25 cellular contexts compared by ENCODE assay signal in the genomic region with DNA sequence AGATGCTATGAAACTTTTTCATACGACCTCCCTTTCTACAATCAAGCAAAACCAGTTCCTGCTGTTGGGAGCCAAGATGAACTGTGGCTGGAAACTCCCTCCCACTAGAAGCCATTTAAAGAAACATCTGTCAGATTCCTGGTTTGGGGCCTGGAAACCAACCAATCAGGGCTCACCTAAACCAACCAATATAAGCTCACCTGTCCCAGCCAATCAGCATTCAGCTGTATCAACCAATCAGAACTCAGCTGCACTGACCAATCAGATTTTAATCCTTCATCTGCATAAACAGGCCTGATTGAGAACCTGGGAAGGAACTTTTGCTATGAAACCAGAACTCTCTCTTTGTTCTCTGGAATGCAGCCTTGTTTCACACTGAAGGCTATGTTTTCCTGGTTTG. TPM values are rescaled to one million over a fixed set of nuclear protein-coding genes. Genes with fewer than 3 reads are reported as not detected.
A peak's percentile ranks its signal among the peaks of the same experiment; 100 is the strongest.
DNase-seq lines count a peak whose midpoint lies in the region; ATAC-seq and TF ChIP-seq lines count a peak whose summit lies in the region.
"Had no signal": no experiment of that assay in that cellular context is flagged by ENCODE, and none has a peak within 500 bp of the region (broad histone marks: within the 10 kb centered on the region; RNA-seq: fewer than 3 reads in every experiment).

No MANE protein-coding gene starts in this region.

- peak; percentile 36 for ATAC-seq in activated naive CD8-positive, alpha-beta T cell treated with anti-CD3 and anti-CD28 coated beads, Interleukin-2, amount 50 U/mL, for 24 hours
- no peak for ATAC-seq in natural killer cell
- ATAC-seq in left colon: no peak
- ATAC-seq: A549; activated CD8-positive, alpha-beta memory T cell treated with anti-CD3 and anti-CD28 coated beads, Interleukin-2, amount 10 ng/mL, durations not matched to agents 7 days and 5 days; esophagus mucosa; heart right ventricle; mucosa of descending colon; Panc1; T-cell had no signal

- peaks cover 35% of the 10 kb centered on the region for H3K36me3 Mint-ChIP-seq in activated naive CD8-positive, alpha-beta T cell treated with anti-CD3 and anti-CD28 coated beads, Interleukin-2, amount 50 U/mL, for 24 hours (ENCODE audit: low read depth)
- peaks cover 25% of the 10 kb centered on the region for H3K36me3 Mint-ChIP-seq in natural killer cell

- intact Hi-C loops in natural killer cell (cut with micrococcal nuclease) (no loop called here), left colon (cut with DNase I, micrococcal nuclease) (no loop called here)

- H3K9ac ChIP-seq in Karpas-422 (ENCODE audit: low read length): no peak overlapping the region

- no peaks in the 10 kb centered on the region for H3K9me2 ChIP-seq in Karpas-422 (replicated peaks; ENCODE audit: insufficient read depth, low read length)

- no peak for TF ChIP-seq CTCF in natural killer cell (IDR thresholded peaks at IDR 0.05)

- no peak overlapping the region for H3K4me3 ChIP-seq in Karpas-422 (ENCODE audit: low read length)
- H3K4me3 ChIP-seq: A549, heart right ventricle, mucosa of descending colon, upper lobe of left lung had no signal

- H3K27ac ChIP-seq in Karpas-422 (ENCODE audit: low read length): no peak overlapping the region
- H3K27ac ChIP-seq: A549, heart right ventricle, upper lobe of left lung had no signal

- H3K27me3 ChIP-seq in Karpas-422 (ENCODE audit: low read length): no peaks in the 10 kb centered on the region
- H3K27me3 ChIP-seq: heart right ventricle, upper lobe of left lung had no signal

- H3K27ac Mint-ChIP-seq in activated naive CD8-positive, alpha-beta T cell treated with anti-CD3 and anti-CD28 coated beads, Interleukin-2, amount 50 U/mL, for 24 hours: no peak overlapping the region
- H3K27ac Mint-ChIP-seq in natural killer cell: peak overlapping the region; percentile 36 to 43
- H3K27ac Mint-ChIP-seq: activated B cell treated with CpG ODN at 0.5 μM for 24 hours; activated CD8-positive, alpha-beta memory T cell treated with anti-CD3 and anti-CD28 coated beads, Interleukin-2, amount 10 ng/mL, durations not matched to agents 7 days and 5 days; brain; dendritic cell treated with granulocyte-macrophage colony-stimulating factor and Interleukin-4, amounts not matched to agents 40 ng/mL and 50 ng/mL, for 4 days had no signal

- DNase-seq in NCI-H2171 treated with DMSO at 0.1 percent for 48 hours (lab: John Stamatoyannopoulos, UW) (peak; percentile 11), NCI-H2171 (lab: John Stamatoyannopoulos, UW) (no peak), Karpas-422 (peak; percentile 51), natural killer cell (no peak), EL (no peak), retina (no peak), left colon (no peak)
- DNase-seq in activated naive CD8-positive, alpha-beta T cell treated with anti-CD3 and anti-CD28 coated beads, Interleukin-2, amount 50 U/mL, for 24 hours: no peak
- DNase-seq: activated B cell treated with CpG ODN at 0.5 μM for 24 hours; activated CD8-positive, alpha-beta memory T cell treated with anti-CD3 and anti-CD28 coated beads, Interleukin-2, amount 10 ng/mL, durations not matched to agents 7 days and 5 days; heart right ventricle; KG1; mucosa of descending colon; NCI-H146; NCI-H510A; posterior cingulate gyrus; stimulated activated naive CD4-positive, alpha-beta T cell; T-cell; upper lobe of left lung had no signal

- peaks cover 45% of the 10 kb centered on the region for H3K36me3 ChIP-seq in Karpas-422 (ENCODE audit: insufficient read depth, low read length)

- no peaks in the 10 kb centered on the region for H3K27me3 Mint-ChIP-seq in activated naive CD8-positive, alpha-beta T cell treated with anti-CD3 and anti-CD28 coated beads, Interleukin-2, amount 50 U/mL, for 24 hours
- H3K27me3 Mint-ChIP-seq in natural killer cell (ENCODE audit: low read depth in 2 of 2): no peaks in the 10 kb centered on the region
- H3K27me3 Mint-ChIP-seq: activated B cell treated with CpG ODN at 0.5 μM for 24 hours; activated CD8-positive, alpha-beta memory T cell treated with anti-CD3 and anti-CD28 coated beads, Interleukin-2, amount 10 ng/mL, durations not matched to agents 7 days and 5 days; brain; CD4-positive, CD25-positive, alpha-beta regulatory T cell; dendritic cell treated with granulocyte-macrophage colony-stimulating factor and Interleukin-4, amounts not matched to agents 40 ng/mL and 50 ng/mL, for 4 days; T-cell had no signal

- no peak overlapping the region for H3K4me3 Mint-ChIP-seq in activated naive CD8-positive, alpha-beta T cell treated with anti-CD3 and anti-CD28 coated beads, Interleukin-2, amount 50 U/mL, for 24 hours
- H3K4me3 Mint-ChIP-seq in natural killer cell: no peak overlapping the region
- H3K4me3 Mint-ChIP-seq: activated B cell treated with CpG ODN at 0.5 μM for 24 hours; activated CD8-positive, alpha-beta memory T cell treated with anti-CD3 and anti-CD28 coated beads, Interleukin-2, amount 10 ng/mL, durations not matched to agents 7 days and 5 days; brain; CD4-positive, CD25-positive, alpha-beta regulatory T cell; dendritic cell treated with granulocyte-macrophage colony-stimulating factor and Interleukin-4, amounts not matched to agents 40 ng/mL and 50 ng/mL, for 4 days; T-cell had no signal

- no peaks in the 10 kb centered on the region for H3K9me3 ChIP-seq in Karpas-422 (ENCODE audit: low read length)
- H3K9me3 ChIP-seq: A549, mucosa of descending colon, upper lobe of left lung had no signal

- H2AFZ ChIP-seq in Karpas-422 (ENCODE audit: low read length): no peak overlapping the region

- peaks cover 10% of the 10 kb centered on the region; the same call in 1 of the 2 replicates for H3K79me2 ChIP-seq in Karpas-422 (ENCODE audit: low read length)

- H3K4me1 Mint-ChIP-seq in activated naive CD8-positive, alpha-beta T cell treated with anti-CD3 and anti-CD28 coated beads, Interleukin-2, amount 50 U/mL, for 24 hours: no peaks in the 10 kb centered on the region
- peaks cover 5% of the 10 kb centered on the region in 2 donors for H3K4me1 Mint-ChIP-seq in natural killer cell
- H3K4me1 Mint-ChIP-seq: activated B cell treated with CpG ODN at 0.5 μM for 24 hours; activated CD8-positive, alpha-beta memory T cell treated with anti-CD3 and anti-CD28 coated beads, Interleukin-2, amount 10 ng/mL, durations not matched to agents 7 days and 5 days; brain had no signal

- H4K20me1 ChIP-seq in Karpas-422 (ENCODE audit: insufficient read depth, low read depth, low read length): no peaks in the 10 kb centered on the region

- no peaks in the 10 kb centered on the region for H3K9me3 Mint-ChIP-seq in activated naive CD8-positive, alpha-beta T cell treated with anti-CD3 and anti-CD28 coated beads, Interleukin-2, amount 50 U/mL, for 24 hours
- H3K9me3 Mint-ChIP-seq in natural killer cell: no peaks in the 10 kb centered on the region

- H3K4me1 ChIP-seq in Karpas-422 (ENCODE audit: low read length): no peaks in the 10 kb centered on the region; the same call in 1 of the 2 replicates
- H3K4me1 ChIP-seq: A549, heart right ventricle, upper lobe of left lung had no signal

- H3K4me2 ChIP-seq in Karpas-422 (ENCODE audit: low read depth, low read length, poor library complexity, severe bottlenecking): no peak overlapping the region
- H3K4me2 ChIP-seq: A549 had no signal

RNA-seq across cellular contexts. Expression of gene SNX14, which starts 42.4 kb away (rescaled TPM):
- total RNA-seq in Karpas-422 (2014; rRNA removed; shearing (Covaris generic); ENCODE audit: low replicate concordance): 93.1 and 153 TPM in 2 replicates
- total RNA-seq in natural killer cell: 100 to 1,000 TPM in 1 of 3 donors, 10 to 100 TPM in 2; 73.0 to 109 (median 80.3) TPM
- 10 to 100 TPM; 71.0 to 84.5 TPM for total RNA-seq in left colon

Comparison
In these comparisons a context has a peak if more than half of its experiments do, and no peak if none do; other contexts are left out.
1. DNase-seq: peak in NCI-H2171 treated with DMSO at 0.1 percent for 48 hours (single experiment) and Karpas-422 (single experiment); none in NCI-H2171 (single experiment), activated naive CD8-positive, alpha-beta T cell treated with anti-CD3 and anti-CD28 coated beads, Interleukin-2, amount 50 U/mL, for 24 hours (single experiment), natural killer cell (single experiment), EL (single experiment), retina (single experiment) and left colon (0 of 2).